In genomic region chr2:195592101-195592500, GRCh38 we compare ENCODE assay signal across 1 cellular context.
TF ChIP-seq lines count a peak whose summit lies in the region.

No MANE protein-coding gene starts in this region.

TF ChIP-seq in GM23338, 12 proteins besides CTCF, POLR2A, EP300 and RAD21 (continued from another document):
- TF ChIP-seq, protein P1, sequence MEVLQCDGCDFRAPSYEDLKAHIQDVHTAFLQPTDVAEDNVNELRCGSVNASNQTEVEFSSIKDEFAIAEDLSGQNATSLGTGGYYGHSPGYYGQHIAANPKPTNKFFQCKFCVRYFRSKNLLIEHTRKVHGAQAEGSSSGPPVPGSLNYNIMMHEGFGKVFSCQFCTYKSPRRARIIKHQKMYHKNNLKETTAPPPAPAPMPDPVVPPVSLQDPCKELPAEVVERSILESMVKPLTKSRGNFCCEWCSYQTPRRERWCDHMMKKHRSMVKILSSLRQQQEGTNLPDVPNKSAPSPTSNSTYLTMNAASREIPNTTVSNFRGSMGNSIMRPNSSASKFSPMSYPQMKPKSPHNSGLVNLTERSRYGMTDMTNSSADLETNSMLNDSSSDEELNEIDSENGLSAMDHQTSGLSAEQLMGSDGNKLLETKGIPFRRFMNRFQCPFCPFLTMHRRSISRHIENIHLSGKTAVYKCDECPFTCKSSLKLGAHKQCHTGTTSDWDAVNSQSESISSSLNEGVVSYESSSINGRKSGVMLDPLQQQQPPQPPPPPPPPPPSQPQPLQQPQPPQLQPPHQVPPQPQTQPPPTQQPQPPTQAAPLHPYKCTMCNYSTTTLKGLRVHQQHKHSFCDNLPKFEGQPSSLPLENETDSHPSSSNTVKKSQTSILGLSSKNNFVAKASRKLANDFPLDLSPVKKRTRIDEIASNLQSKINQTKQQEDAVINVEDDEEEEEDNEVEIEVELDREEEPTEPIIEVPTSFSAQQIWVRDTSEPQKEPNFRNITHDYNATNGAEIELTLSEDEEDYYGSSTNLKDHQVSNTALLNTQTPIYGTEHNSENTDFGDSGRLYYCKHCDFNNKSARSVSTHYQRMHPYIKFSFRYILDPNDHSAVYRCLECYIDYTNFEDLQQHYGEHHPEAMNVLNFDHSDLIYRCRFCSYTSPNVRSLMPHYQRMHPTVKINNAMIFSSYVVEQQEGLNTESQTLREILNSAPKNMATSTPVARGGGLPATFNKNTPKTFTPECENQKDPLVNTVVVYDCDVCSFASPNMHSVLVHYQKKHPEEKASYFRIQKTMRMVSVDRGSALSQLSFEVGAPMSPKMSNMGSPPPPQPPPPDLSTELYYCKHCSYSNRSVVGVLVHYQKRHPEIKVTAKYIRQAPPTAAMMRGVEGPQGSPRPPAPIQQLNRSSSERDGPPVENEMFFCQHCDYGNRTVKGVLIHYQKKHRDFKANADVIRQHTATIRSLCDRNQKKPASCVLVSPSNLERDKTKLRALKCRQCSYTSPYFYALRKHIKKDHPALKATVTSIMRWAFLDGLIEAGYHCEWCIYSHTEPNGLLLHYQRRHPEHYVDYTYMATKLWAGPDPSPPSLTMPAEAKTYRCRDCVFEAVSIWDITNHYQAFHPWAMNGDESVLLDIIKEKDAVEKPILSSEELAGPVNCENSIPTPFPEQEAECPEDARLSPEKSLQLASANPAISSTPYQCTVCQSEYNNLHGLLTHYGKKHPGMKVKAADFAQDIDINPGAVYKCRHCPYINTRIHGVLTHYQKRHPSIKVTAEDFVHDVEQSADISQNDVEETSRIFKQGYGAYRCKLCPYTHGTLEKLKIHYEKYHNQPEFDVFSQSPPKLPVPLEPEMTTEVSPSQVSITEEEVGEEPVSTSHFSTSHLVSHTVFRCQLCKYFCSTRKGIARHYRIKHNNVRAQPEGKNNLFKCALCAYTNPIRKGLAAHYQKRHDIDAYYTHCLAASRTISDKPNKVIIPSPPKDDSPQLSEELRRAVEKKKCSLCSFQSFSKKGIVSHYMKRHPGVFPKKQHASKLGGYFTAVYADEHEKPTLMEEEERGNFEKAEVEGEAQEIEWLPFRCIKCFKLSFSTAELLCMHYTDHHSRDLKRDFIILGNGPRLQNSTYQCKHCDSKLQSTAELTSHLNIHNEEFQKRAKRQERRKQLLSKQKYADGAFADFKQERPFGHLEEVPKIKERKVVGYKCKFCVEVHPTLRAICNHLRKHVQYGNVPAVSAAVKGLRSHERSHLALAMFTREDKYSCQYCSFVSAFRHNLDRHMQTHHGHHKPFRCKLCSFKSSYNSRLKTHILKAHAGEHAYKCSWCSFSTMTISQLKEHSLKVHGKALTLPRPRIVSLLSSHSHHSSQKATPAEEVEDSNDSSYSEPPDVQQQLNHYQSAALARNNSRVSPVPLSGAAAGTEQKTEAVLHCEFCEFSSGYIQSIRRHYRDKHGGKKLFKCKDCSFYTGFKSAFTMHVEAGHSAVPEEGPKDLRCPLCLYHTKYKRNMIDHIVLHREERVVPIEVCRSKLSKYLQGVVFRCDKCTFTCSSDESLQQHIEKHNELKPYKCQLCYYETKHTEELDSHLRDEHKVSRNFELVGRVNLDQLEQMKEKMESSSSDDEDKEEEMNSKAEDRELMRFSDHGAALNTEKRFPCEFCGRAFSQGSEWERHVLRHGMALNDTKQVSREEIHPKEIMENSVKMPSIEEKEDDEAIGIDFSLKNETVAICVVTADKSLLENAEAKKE (CRISPR knock-in tag; IDR thresholded peaks at IDR 0.05) = no peak
- TF ChIP-seq JUNB (IDR thresholded peaks at IDR 0.05; ENCODE audit: unreplicated experiment) (no peak), EZH2 (IDR thresholded peaks at IDR 0.05; ENCODE audit: low read depth, unreplicated experiment) (no peak), POLR2AphosphoS5 (IDR thresholded peaks at IDR 0.05; ENCODE audit: low read depth) (no peak), REST (IDR thresholded peaks at IDR 0.05; ENCODE audit: unreplicated experiment) (no peak), CREB1 (CRISPR knock-in tag; IDR thresholded peaks at IDR 0.05; ENCODE audit: low read depth) (no peak), ZNF331 (CRISPR knock-in tag; IDR thresholded peaks at IDR 0.05; ENCODE audit: low read depth) (no peak)
